11 cellular contexts compared by ENCODE assay signal in the genomic region with DNA sequence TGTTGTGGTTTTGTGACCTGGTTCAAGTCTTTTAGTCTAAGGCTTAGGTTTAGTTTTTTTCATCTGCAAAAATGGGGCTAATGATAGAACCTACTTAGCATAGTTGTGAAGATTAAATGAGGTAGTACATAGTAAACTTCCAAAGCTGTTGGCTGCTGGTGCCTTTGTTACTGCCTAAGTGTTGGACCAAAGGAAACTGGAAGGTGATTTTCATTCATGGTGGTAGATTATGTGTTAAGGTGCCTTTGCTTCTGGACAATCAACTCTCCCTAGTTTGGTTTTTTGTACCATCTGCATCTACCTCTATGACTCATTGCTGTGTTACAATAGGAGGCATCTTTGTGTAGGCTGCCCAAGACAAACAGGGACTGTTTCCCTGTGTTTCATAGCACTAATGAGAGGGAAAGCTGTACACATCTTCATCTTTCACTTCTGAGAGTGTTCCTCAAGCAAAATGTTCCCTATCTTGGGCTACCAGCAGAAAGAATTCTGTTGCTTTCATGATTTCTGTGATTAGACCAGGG. TPM values are rescaled to one million over a fixed set of nuclear protein-coding genes. Genes with fewer than 3 reads are reported as not detected.
DNase-seq lines count a peak whose midpoint lies in the region; ATAC-seq and TF ChIP-seq lines count a peak whose summit lies in the region.
"Had no signal": no experiment of that assay in that cellular context is flagged by ENCODE, and none has a peak within 500 bp of the region (broad histone marks: within the 10 kb centered on the region; RNA-seq: fewer than 3 reads in every experiment).

No MANE protein-coding gene starts in this region.

- no peak for ATAC-seq in activated T-cell treated with anti-CD3 and anti-CD28 coated beads, Interleukin-2, amount 50 U/mL, for 4 hours

- H2AFZ ChIP-seq in OCI-LY1 (ENCODE audit: low read length) (no peak overlapping the region), mammary epithelial cell (ENCODE audit: low read depth, low read length) (no peak overlapping the region)

- no peak for TF ChIP-seq CTCF in OCI-LY1 (IDR thresholded peaks at IDR 0.05; ENCODE audit: low read length)
- no peak for TF ChIP-seq CTCF in mammary epithelial cell (conservative IDR thresholded peaks at IDR 0.05 in 1 of 2, IDR thresholded peaks at IDR 0.05 in 1 of 2; ENCODE audit: extremely low read depth in 1 of 2, insufficient read depth in 1 of 2, low read depth in 1 of 2, low read length in 2 of 2)
- TF ChIP-seq CTCF in tibial artery (IDR thresholded peaks at IDR 0.05), result no peak
- TF ChIP-seq CTCF in nephron progenitor cell (IDR thresholded peaks at IDR 0.05), result no peak

- dilution Hi-C loops in mammary epithelial cell (cut with HindIII; ENCODE audit: low sequenced_read_pairs), result no loop called here

- H4K20me1 ChIP-seq in OCI-LY1 (ENCODE audit: insufficient read depth, low read length) (no peaks in the 10 kb centered on the region), mammary epithelial cell (ENCODE audit: insufficient read depth, low read length) (no peaks in the 10 kb centered on the region)

- H3K9me3 Mint-ChIP-seq in activated T-cell treated with anti-CD3 and anti-CD28 coated beads, Interleukin-2, amount 50 U/mL, for 4 hours, result no peaks in the 10 kb centered on the region
- peaks cover under 1% of the 10 kb centered on the region for H3K9me3 Mint-ChIP-seq in nephron progenitor cell

- CTCF ChIA-PET in mammary epithelial cell (lab: Charles Lee; ENCODE audit: low non-redundant PET), result no interaction called here

- no peak for DNase-seq in activated T-cell treated with anti-CD3 and anti-CD28 coated beads, Interleukin-2, amount 50 U/mL, for 4 hours
- no peak for DNase-seq in activated T-cell treated with anti-CD3 and anti-CD28 coated beads for 4 hours
- DNase-seq in mammary epithelial cell, result peak; percentile 74
- DNase-seq in amniotic stem cell (lab: John Stamatoyannopoulos, UW), result no peak
- no peak for DNase-seq in tibial artery
- DNase-seq in nephron progenitor cell, result no peak
- DNase-seq: left ventricle myocardium inferior; NCI-H2081 treated with DMSO at 0.1 percent for 48 hours; stimulated activated naive CD4-positive, alpha-beta T cell treated with Interleukin-2 at 50 U/mL for 16 hours had no signal

- peaks cover 8% of the 10 kb centered on the region for H3K36me3 Mint-ChIP-seq in activated T-cell treated with anti-CD3 and anti-CD28 coated beads, Interleukin-2, amount 50 U/mL, for 4 hours (ENCODE audit: insufficient read depth)
- peaks cover 21% of the 10 kb centered on the region for H3K36me3 Mint-ChIP-seq in nephron progenitor cell (ENCODE audit: low read depth)

- no peaks in the 10 kb centered on the region for H3K9me3 ChIP-seq in OCI-LY1 (ENCODE audit: low read length)
- no peaks in the 10 kb centered on the region for H3K9me3 ChIP-seq in mammary epithelial cell (replicated peaks; ENCODE audit: insufficient read depth, low read length)
- no peaks in the 10 kb centered on the region for H3K9me3 ChIP-seq in skeletal muscle satellite cell (replicated peaks; ENCODE audit: low read length)
- no peaks in the 10 kb centered on the region for H3K9me3 ChIP-seq in tibial artery
- H3K9me3 ChIP-seq: left ventricle myocardium inferior had no signal

- peak overlapping the region; percentile 26 for H3K4me3 ChIP-seq in OCI-LY1 (ENCODE audit: low read depth, low read length, poor library complexity, severe bottlenecking)
- peak overlapping the region in 1 of 3 experiments; percentile 16 for H3K4me3 ChIP-seq in mammary epithelial cell (replicated peaks in 1 of 3; ENCODE audit: insufficient read depth in 1 of 3, low read depth in 2 of 3, low read length in 3 of 3)
- peak overlapping the region; percentile 4 for H3K4me3 ChIP-seq in skeletal muscle satellite cell (ENCODE audit: low read length)
- H3K4me3 ChIP-seq in tibial artery, result no peak overlapping the region
- H3K4me3 ChIP-seq: left ventricle myocardium inferior had no signal

- H3F3A ChIP-seq in OCI-LY1 (ENCODE audit: insufficient read depth, low read length), result no peaks in the 10 kb centered on the region

- H3K27ac Mint-ChIP-seq in nephron progenitor cell, result no peak overlapping the region

- peaks cover 71% of the 10 kb centered on the region for H3K4me1 ChIP-seq in OCI-LY1 (ENCODE audit: insufficient read depth, low read length, severe bottlenecking)
- peaks cover 40% of the 10 kb centered on the region for H3K4me1 ChIP-seq in mammary epithelial cell (ENCODE audit: insufficient read depth, low read length)
- peaks cover 37% of the 10 kb centered on the region for H3K4me1 ChIP-seq in skeletal muscle satellite cell (ENCODE audit: control insufficient read depth, insufficient read depth, low read length)
- H3K4me1 ChIP-seq in tibial artery, result peaks cover 0 to 56% (median 23%) of the 10 kb centered on the region in 4 donors

- H3K4me3 Mint-ChIP-seq in activated T-cell treated with anti-CD3 and anti-CD28 coated beads, Interleukin-2, amount 50 U/mL, for 4 hours, result peak overlapping the region; percentile 46
- H3K4me3 Mint-ChIP-seq in nephron progenitor cell, result no peak overlapping the region

- H3K27me3 ChIP-seq in OCI-LY1 (ENCODE audit: insufficient read depth, low read length), result no peaks in the 10 kb centered on the region
- no peaks in the 10 kb centered on the region for H3K27me3 ChIP-seq in mammary epithelial cell (ENCODE audit: insufficient read depth, low read length)
- no peaks in the 10 kb centered on the region for H3K27me3 ChIP-seq in skeletal muscle satellite cell (ENCODE audit: control insufficient read depth, insufficient read depth, low read length)
- no peaks in the 10 kb centered on the region for H3K27me3 ChIP-seq in tibial artery

- H3K9me2 ChIP-seq in OCI-LY1 (ENCODE audit: low read depth, low read length), result no peaks in the 10 kb centered on the region

- intact Hi-C loops in mammary epithelial cell (cut with micrococcal nuclease) (no loop called here), tibial artery (cut with DNase I; ENCODE audit: low total_unique reads) (loop anchor here (2.0 kb wide), 1 partner anchor 107 kb away; a partner anchor contains a TSS)

- in situ Hi-C loops in mammary epithelial cell (cut with MboI; ENCODE audit: low sequenced_read_pairs in 2 of 2), result no loop called here

- no peaks in the 10 kb centered on the region for H3K27me3 Mint-ChIP-seq in activated T-cell treated with anti-CD3 and anti-CD28 coated beads, Interleukin-2, amount 50 U/mL, for 4 hours (ENCODE audit: low read depth)
- no peaks in the 10 kb centered on the region for H3K27me3 Mint-ChIP-seq in nephron progenitor cell (ENCODE audit: low read depth, poor library complexity)

- no TSS peak for BruUV-seq in mammary epithelial cell (replicated peaks; lab: Mats Ljungman, UMichigan)

- peaks cover 76% of the 10 kb centered on the region for H3K4me1 Mint-ChIP-seq in activated T-cell treated with anti-CD3 and anti-CD28 coated beads, Interleukin-2, amount 50 U/mL, for 4 hours (ENCODE audit: low read depth)
- peaks cover 45% of the 10 kb centered on the region for H3K4me1 Mint-ChIP-seq in nephron progenitor cell

- H3K4me2 ChIP-seq in OCI-LY1 (ENCODE audit: low read length), result peak overlapping the region; percentile 46
- peak overlapping the region; percentile 71 for H3K4me2 ChIP-seq in mammary epithelial cell (ENCODE audit: insufficient read depth, low read depth, low read length)
- H3K4me2 ChIP-seq in skeletal muscle satellite cell (ENCODE audit: low read length), result peak overlapping the region; percentile 49

- H3K27ac ChIP-seq in OCI-LY1 (ENCODE audit: low read depth, low read length, poor library complexity, severe bottlenecking), result peak overlapping the region; percentile 84
- peak overlapping the region; percentile 89 for H3K27ac ChIP-seq in mammary epithelial cell (ENCODE audit: insufficient read depth, low read depth, low read length)
- H3K27ac ChIP-seq in tibial artery, result no peak overlapping the region
- H3K27ac ChIP-seq: left ventricle myocardium inferior had no signal

- H3K36me3 ChIP-seq in OCI-LY1 (ENCODE audit: insufficient read depth, low read length), result peaks cover 13% of the 10 kb centered on the region
- H3K36me3 ChIP-seq in mammary epithelial cell (ENCODE audit: insufficient read depth, low read length), result peaks cover 4% of the 10 kb centered on the region
- H3K36me3 ChIP-seq in skeletal muscle satellite cell (ENCODE audit: insufficient read depth, low read length), result no peaks in the 10 kb centered on the region
- H3K36me3 ChIP-seq in tibial artery, result no peaks in the 10 kb centered on the region
- H3K36me3 ChIP-seq: left ventricle myocardium inferior had no signal

- peaks cover 75% of the 10 kb centered on the region for H3K79me2 ChIP-seq in OCI-LY1 (ENCODE audit: insufficient read depth, low read length)
- peaks cover 96% of the 10 kb centered on the region for H3K79me2 ChIP-seq in mammary epithelial cell (ENCODE audit: insufficient read depth, low read length)

- H3K9ac ChIP-seq in OCI-LY1 (ENCODE audit: low read length) (peak overlapping the region; percentile 19; the same call in 1 of the 2 replicates), mammary epithelial cell (ENCODE audit: insufficient read depth, low read length) (peak overlapping the region; percentile 55), skeletal muscle satellite cell (ENCODE audit: low read depth, low read length) (no peak overlapping the region)

RNA-seq across cellular contexts. Expression of a gene that starts 3.2 kb away (rescaled TPM):
- 10 to 100 TPM; 71.8 to 77.6 (median 75.3) TPM for total RNA-seq in activated T-cell treated with anti-CD3 and anti-CD28 coated beads, Interleukin-2, amount 50 U/mL, for 4 hours
- 100 to 1,000 TPM in 1 of 2 donors, 10 to 100 TPM in 1; 29.8 to 104 TPM for total RNA-seq in mammary epithelial cell
- 70.6 TPM for polyA plus RNA-seq in mammary epithelial cell
- 92.7 TPM for polyA minus RNA-seq in mammary epithelial cell
- 34.2 and 59.0 TPM in 2 replicates for total RNA-seq in skeletal muscle satellite cell (2012; rRNA removed)

RNA-seq across cellular contexts. Expression of a gene that starts 33.4 kb away (rescaled TPM):
- 10 to 100 TPM; 63.8 to 79.6 (median 69.3) TPM for total RNA-seq in activated T-cell treated with anti-CD3 and anti-CD28 coated beads, Interleukin-2, amount 50 U/mL, for 4 hours
- 10 to 100 TPM in 1 of 2 donors, 1 to 10 TPM in 1; 7.7 to 18.1 TPM for total RNA-seq in mammary epithelial cell
- polyA plus RNA-seq in mammary epithelial cell, result 8.6 TPM
- 1.3 TPM for polyA minus RNA-seq in mammary epithelial cell
- total RNA-seq in skeletal muscle satellite cell (2012; rRNA removed), result 15.5 and 16.7 TPM in 2 replicates

Comparison
In these comparisons a context has a peak if more than half of its experiments do, and no peak if none do; other contexts are left out.
1. H3K27ac ChIP-seq: peak in OCI-LY1 (single experiment) and mammary epithelial cell (single experiment); none in tibial artery (0 of 2).
2. H3K4me3 ChIP-seq: peak in OCI-LY1 (single experiment) and skeletal muscle satellite cell (single experiment); none in tibial artery (0 of 2).
3. Peak in every context shown above with its lines, with median percentiles within 50 percentile points of each other: H3K4me2 ChIP-seq.